In the genomic region with DNA sequence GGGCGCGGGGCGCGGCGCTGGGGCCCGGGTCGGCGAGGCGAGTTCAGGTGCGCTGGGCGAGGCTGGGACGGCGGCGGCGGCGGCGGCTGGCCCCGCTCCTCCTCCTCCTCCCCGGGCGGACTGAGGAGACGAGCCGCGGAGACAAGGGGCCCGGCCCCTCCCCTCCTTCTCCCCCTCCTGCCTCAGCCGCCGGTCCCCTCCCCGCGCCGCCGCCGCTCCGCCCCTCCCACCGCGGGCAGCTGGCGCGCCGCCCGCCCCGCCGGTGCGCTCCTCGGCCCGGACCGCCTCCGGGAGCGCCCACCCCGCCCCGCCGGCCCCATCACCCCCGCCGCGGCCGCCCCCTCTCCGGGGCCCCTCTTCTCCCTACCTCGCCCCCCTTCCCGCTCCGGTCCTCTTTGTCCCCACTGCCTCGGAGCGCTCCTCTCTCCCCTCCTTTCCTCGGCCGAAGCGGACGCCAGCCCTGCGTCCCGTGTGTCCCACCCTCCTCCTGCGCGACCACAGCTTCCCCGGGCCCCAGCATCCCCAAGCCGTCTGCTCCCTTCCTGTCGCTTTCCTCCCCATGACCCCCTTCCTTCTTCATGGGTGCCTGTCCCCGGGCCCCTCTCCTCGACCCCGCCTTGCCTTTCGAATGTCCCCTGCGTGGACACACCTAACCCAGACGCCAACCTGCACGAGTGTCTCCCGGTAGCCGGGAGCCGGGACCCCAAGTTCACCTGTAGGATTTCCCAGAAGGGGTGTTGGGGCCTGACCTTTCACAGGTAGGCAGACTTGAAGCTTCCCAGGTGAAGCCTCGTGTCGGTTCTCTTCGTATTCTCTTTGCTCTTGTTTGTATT, we compare ENCODE assay signal across 8 cellular contexts. TPM values are rescaled to one million over a fixed set of nuclear protein-coding genes. Genes with fewer than 3 reads are reported as not detected.
DNase-seq lines count a peak whose midpoint lies in the region; ATAC-seq, FAIRE-seq and TF ChIP-seq lines count a peak whose summit lies in the region.

A gene (minus strand): TSS at position 143 of the 833 bp plus-strand sequence. CDS start 420 bp downstream, outside the sequence.

- H3K4me3 ChIP-seq in kidney (ENCODE audit: low read length in 2 of 2) = peak within 1 kb of the TSS; percentile 77 to 79

- H3K27ac Mint-ChIP-seq in stimulated activated naive CD8-positive, alpha-beta T cell treated with anti-CD3 and anti-CD28 coated beads, Interleukin-15, amount 100 ng/mL, for 72 hours = no peak within 1 kb of the TSS

- peaks cover 13% of the 10 kb centered on the region for H3K4me1 Mint-ChIP-seq in stimulated activated naive CD8-positive, alpha-beta T cell treated with anti-CD3 and anti-CD28 coated beads, Interleukin-15, amount 100 ng/mL, for 72 hours

- no peak for FAIRE-seq in kidney (lab: Jason Lieb, UNC)

- peaks cover 61% of the 10 kb centered on the region for H3K27me3 Mint-ChIP-seq in stimulated activated naive CD8-positive, alpha-beta T cell treated with anti-CD3 and anti-CD28 coated beads, Interleukin-15, amount 100 ng/mL, for 72 hours

- peaks cover 2 to 5% of the 10 kb centered on the region in 2 donors for H3K4me1 ChIP-seq in kidney (ENCODE audit: control insufficient read depth in 1 of 2, insufficient read depth in 1 of 2, low read depth in 1 of 2, low read length in 2 of 2)

- ATAC-seq in stimulated activated naive CD8-positive, alpha-beta T cell treated with anti-CD3 and anti-CD28 coated beads, Interleukin-15, amount 100 ng/mL, for 72 hours = peak; percentile 18

- DNase-seq in DMS153 treated with DMSO at 0.1 percent for 48 hours (lab: John Stamatoyannopoulos, UW; ENCODE audit: unreplicated experiment) (peak; percentile 14), DMS153 (lab: John Stamatoyannopoulos, UW) (no peak), NCI-H748 treated with DMSO at 0.1 percent for 48 hours (lab: John Stamatoyannopoulos, UW) (peak; percentile 36), kidney (peak; percentile 80), CD1c-positive myeloid dendritic cell (ENCODE audit: extremely low spot score) (no peak)
- no peak for DNase-seq in stimulated activated naive CD8-positive, alpha-beta T cell treated with anti-CD3 and anti-CD28 coated beads, Interleukin-15, amount 100 ng/mL, for 72 hours
- no peak for DNase-seq in activated naive CD4-positive, alpha-beta T cell treated with Interleukin-2 at 50 U/mL for 16 hours
- no peak for DNase-seq in stimulated activated naive CD4-positive, alpha-beta T cell (lab: John Stamatoyannopoulos, UW)

- no peak for TF ChIP-seq CTCF in kidney (IDR thresholded peaks at IDR 0.05; ENCODE audit: borderline replicate concordance, extremely low read depth, insufficient read depth)

- H3K36me3 ChIP-seq in kidney (ENCODE audit: control insufficient read depth in 1 of 2, insufficient read depth in 2 of 2, low read length in 2 of 2) = no peaks in the 10 kb centered on the region

- H3K9me3 Mint-ChIP-seq in stimulated activated naive CD8-positive, alpha-beta T cell treated with anti-CD3 and anti-CD28 coated beads, Interleukin-15, amount 100 ng/mL, for 72 hours = no peaks in the 10 kb centered on the region

- peak within 1 kb of the TSS; percentile 53 to 75 for H3K4me3 Mint-ChIP-seq in stimulated activated naive CD8-positive, alpha-beta T cell treated with anti-CD3 and anti-CD28 coated beads, Interleukin-15, amount 100 ng/mL, for 72 hours

- H3K27ac ChIP-seq in kidney (ENCODE audit: low read depth in 2 of 2, low read length in 2 of 2) = peak within 1 kb of the TSS; percentile 70 to 88

- H3K9ac ChIP-seq in kidney (ENCODE audit: low read length in 2 of 2) = peak within 1 kb of the TSS; percentile 44 to 70

- H3K9me3 ChIP-seq in kidney (ENCODE audit: control insufficient read depth in 1 of 2, low read length in 2 of 2) = no peaks in the 10 kb centered on the region

- intact Hi-C loops in kidney (cut with DNase I) = no loop called here

RNA-seq across cellular contexts. Expression of the gene that starts here (rescaled TPM):
- 16.2 TPM for total RNA-seq in kidney
- 8.7 TPM for polyA plus RNA-seq in kidney (ENCODE audit: insufficient read depth, low read depth, low replicate concordance)

Comparison
In these comparisons a context has a peak if more than half of its experiments do, and no peak if none do; other contexts are left out.
1. DNase-seq: peak in DMS153 treated with DMSO at 0.1 percent for 48 hours (single experiment), NCI-H748 treated with DMSO at 0.1 percent for 48 hours (single experiment) and kidney (single experiment); none in DMS153 (single experiment), stimulated activated naive CD8-positive, alpha-beta T cell treated with anti-CD3 and anti-CD28 coated beads, Interleukin-15, amount 100 ng/mL, for 72 hours (0 of 2), activated naive CD4-positive, alpha-beta T cell treated with Interleukin-2 at 50 U/mL for 16 hours (single experiment), stimulated activated naive CD4-positive, alpha-beta T cell (0 of 6) and CD1c-positive myeloid dendritic cell (single experiment).